In the genomic region with DNA sequence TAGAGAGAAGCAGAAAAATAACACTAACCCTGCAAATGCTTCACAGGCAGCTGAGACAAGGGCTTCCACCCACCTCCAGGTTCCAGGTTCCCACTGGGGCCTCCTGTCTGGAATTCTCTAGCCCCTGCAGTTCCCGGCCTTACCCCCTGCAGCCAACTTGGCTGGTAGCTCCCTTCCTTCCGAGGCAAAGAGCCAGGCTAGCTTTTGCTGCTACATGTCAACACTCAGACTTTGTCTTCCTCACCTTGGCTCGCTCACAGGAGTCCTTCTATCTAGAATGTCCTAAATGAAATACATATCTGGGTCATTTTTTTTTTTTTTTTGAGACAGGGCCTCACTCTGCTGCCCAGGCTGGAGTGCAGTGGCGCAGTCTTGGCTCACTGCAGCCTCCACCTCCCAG, we compare ENCODE assay signal across 21 cellular contexts. TPM values are rescaled to one million over a fixed set of nuclear protein-coding genes. Genes with fewer than 3 reads are reported as not detected.
"Had no signal": no experiment of that assay in that cellular context is flagged by ENCODE, and none has a peak within 500 bp of the region (broad histone marks: within the 10 kb centered on the region; RNA-seq: fewer than 3 reads in every experiment).

No MANE protein-coding gene starts in this region.

- H3K27ac Mint-ChIP-seq: activated naive CD4-positive, alpha-beta T cell treated with anti-CD3 and anti-CD28 coated beads, Interleukin-2, amount 50 U/mL, for 72 hours; activated T-cell treated with anti-CD3 and anti-CD28 coated beads, Interleukin-2, amount 50 U/mL, for 24 hours; activated T-helper 17 cell treated with anti-CD3 and anti-CD28 coated beads, Interleukin-2, amount 50 U/mL, for 72 hours; nephron; stimulated activated naive CD8-positive, alpha-beta T cell treated with anti-CD3 and anti-CD28 coated beads, Interleukin-15, Interleukin-2, amounts not matched to agents 100 ng/mL and 50 ng/mL, for 24 hours; T-helper 2 cell treated with Interferon-gamma antibody and Interleukin-4, amounts not matched to agents 5 μg/mL and 100 μg/mL, for 36 hours had no signal

- DNase-seq: activated CD4-positive, alpha-beta T cell treated with anti-CD3 and anti-CD28 coated beads for 1 hour; activated CD4-positive, alpha-beta T cell treated with anti-CD3 and anti-CD28 coated beads, Interleukin-2, amount 50 U/mL, for 1 hour; activated CD8-positive, alpha-beta memory T cell treated with anti-CD3 and anti-CD28 coated beads, Interleukin-2, amount 50 U/mL, for 4 hours; activated T-cell treated with anti-CD3 and anti-CD28 coated beads, Interleukin-2, amount 50 U/mL, for 24 hours; brain microvascular endothelial cell; gastrocnemius medialis; mammary epithelial cell; ovary; psoas muscle; stimulated activated CD4-positive, alpha-beta T cell treated with anti-CD3 and anti-CD28 coated beads, Interleukin-4, amount 100 ng/mL, for 24 hours; tibial artery had no signal

- H3K4me1 ChIP-seq: ascending aorta, gastrocnemius medialis, psoas muscle, tibial artery had no signal

- H3K27me3 ChIP-seq: ascending aorta, brain microvascular endothelial cell, esophagus muscularis mucosa, gastrocnemius medialis, neutrophil, ovary, tibial artery had no signal

- H3K27ac ChIP-seq: ascending aorta, brain microvascular endothelial cell, esophagus muscularis mucosa, gastrocnemius medialis, neutrophil, ovary, psoas muscle, tibial artery had no signal

- H3K36me3 ChIP-seq: ascending aorta, brain microvascular endothelial cell, esophagus muscularis mucosa, gastrocnemius medialis, neutrophil, ovary, tibial artery had no signal

- H3K4me3 Mint-ChIP-seq: activated T-cell treated with anti-CD3 and anti-CD28 coated beads, Interleukin-2, amount 50 U/mL, for 24 hours; activated T-helper 17 cell treated with anti-CD3 and anti-CD28 coated beads, Interleukin-2, amount 50 U/mL, for 72 hours; central memory CD8-positive, alpha-beta T cell; nephron; stimulated activated naive CD8-positive, alpha-beta T cell treated with anti-CD3 and anti-CD28 coated beads, Interleukin-15, Interleukin-2, amounts not matched to agents 100 ng/mL and 50 ng/mL, for 24 hours; T-helper 2 cell treated with Interferon-gamma antibody and Interleukin-4, amounts not matched to agents 5 μg/mL and 100 μg/mL, for 36 hours had no signal

- H3K4me3 ChIP-seq: ascending aorta, esophagus muscularis mucosa, gastrocnemius medialis, ovary, psoas muscle, tibial artery had no signal

- H3K27me3 Mint-ChIP-seq: activated T-cell treated with anti-CD3 and anti-CD28 coated beads, Interleukin-2, amount 50 U/mL, for 24 hours; activated T-helper 17 cell treated with anti-CD3 and anti-CD28 coated beads, Interleukin-2, amount 50 U/mL, for 72 hours; central memory CD8-positive, alpha-beta T cell; stimulated activated naive CD8-positive, alpha-beta T cell treated with anti-CD3 and anti-CD28 coated beads, Interleukin-15, Interleukin-2, amounts not matched to agents 100 ng/mL and 50 ng/mL, for 24 hours had no signal

- ATAC-seq: activated naive CD4-positive, alpha-beta T cell treated with anti-CD3 and anti-CD28 coated beads, Interleukin-2, amount 50 U/mL, for 72 hours; activated T-helper 17 cell treated with anti-CD3 and anti-CD28 coated beads, Interleukin-2, amount 50 U/mL, for 72 hours; gastrocnemius medialis; psoas muscle had no signal

- H3K9me3 ChIP-seq: ascending aorta, gastrocnemius medialis, ovary had no signal

RNA-seq across cellular contexts. Expression of a gene that starts 11.5 kb away (rescaled TPM):
- total RNA-seq: ascending aorta, gastrocnemius medialis, myocyte, psoas muscle had no signal
- polyA plus RNA-seq: psoas muscle had no signal
